13 cellular contexts compared by ENCODE assay signal in the genomic region with DNA sequence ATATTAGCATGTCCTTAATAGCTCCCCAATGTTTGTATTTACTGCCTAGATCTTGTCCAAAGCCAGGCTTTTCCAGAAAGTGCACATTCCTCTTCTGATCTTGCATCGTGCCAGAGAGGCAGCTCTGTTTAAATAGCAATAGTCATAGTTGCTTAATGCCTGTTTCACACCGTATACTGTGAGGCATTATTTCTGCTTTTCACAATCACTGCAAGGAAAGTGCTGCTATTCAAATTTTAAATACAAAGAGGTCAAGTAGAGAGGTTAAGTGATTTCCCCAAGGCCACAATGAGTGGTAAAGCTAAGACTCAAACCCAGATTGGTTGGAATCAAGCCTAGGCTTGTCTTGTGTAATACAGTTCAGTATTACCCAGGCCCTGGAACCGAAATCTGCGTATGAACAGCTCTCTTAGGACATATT.
DNase-seq lines count a peak whose midpoint lies in the region; ATAC-seq, FAIRE-seq and TF ChIP-seq lines count a peak whose summit lies in the region.
"Had no signal": no experiment of that assay in that cellular context is flagged by ENCODE, and none has a peak within 500 bp of the region (broad histone marks: within the 10 kb centered on the region; RNA-seq: fewer than 3 reads in every experiment).

No MANE protein-coding gene starts in this region.

- TF ChIP-seq CTCF in liver (IDR thresholded peaks at IDR 0.05; ENCODE audit: low read depth, low read length, missing input control) (no peak), HepG2 (CRISPR knock-in tag; IDR thresholded peaks at IDR 0.05) (no peak), chondrocyte (IDR thresholded peaks at IDR 0.05) (no peak)

- H3K9me3 Mint-ChIP-seq in chondrocyte (ENCODE audit: low read depth): peaks cover 14% of the 10 kb centered on the region

- no peak overlapping the region for H2BK12ac ChIP-seq in mesenchymal stem cell (ENCODE audit: low read length in 2 of 2)

- TF ChIP-seq EP300 in HepG2 (IDR thresholded peaks at IDR 0.05; ENCODE audit: low read depth in 2 of 2, low read length in 2 of 2) (no peak), HepG2 (CRISPR knock-in tag; IDR thresholded peaks at IDR 0.05; ENCODE audit: borderline replicate concordance) (no peak)

- no peaks in the 10 kb centered on the region for H3K4me1 ChIP-seq in liver (ENCODE audit: control insufficient read depth in 4 of 4, insufficient read depth in 4 of 4, low read length in 3 of 4)
- H3K4me1 ChIP-seq in HepG2 (ENCODE audit: insufficient read depth, low read length): no peaks in the 10 kb centered on the region
- H3K4me1 ChIP-seq in mesenchymal stem cell (ENCODE audit: control insufficient read depth, insufficient read depth, low read depth, low read length): peaks cover 4% of the 10 kb centered on the region

- H3K18ac ChIP-seq in mesenchymal stem cell (ENCODE audit: low read depth in 1 of 2, low read length in 2 of 2): peak overlapping the region in 1 of 2 experiments; percentile 16

- WGBS in liver: 59% methylated on average over 4 of the region's 4 CpGs
- 5% methylated on average over 4 of the region's 4 CpGs for WGBS in HepG2 (ENCODE audit: low lambda C conversion rate)
- 58% methylated on average over 4 of the region's 4 CpGs for WGBS in mesenchymal stem cell

- no peaks in the 10 kb centered on the region for H3K79me2 ChIP-seq in HepG2 (ENCODE audit: insufficient read depth, low read length)

- BruUV-seq in HepG2 (replicated peaks; lab: Mats Ljungman, UMichigan): no TSS peak

- TF ChIP-seq POLR2A in HepG2 (IDR thresholded peaks at IDR 0.05; ENCODE audit: insufficient read depth in 1 of 2, low read depth in 2 of 2, low read length in 2 of 2): no peak

- H3K36me3 ChIP-seq in liver (ENCODE audit: control insufficient read depth in 4 of 4, insufficient read depth in 3 of 4, low read depth in 1 of 4, low read length in 3 of 4) (no peaks in the 10 kb centered on the region), HepG2 (replicated peaks in 1 of 2; ENCODE audit: control insufficient read depth in 1 of 2, insufficient read depth in 2 of 2, low read length in 2 of 2) (no peaks in the 10 kb centered on the region), mesenchymal stem cell (ENCODE audit: control insufficient read depth in 1 of 2, insufficient read depth in 2 of 2, low read depth in 1 of 2, low read length in 2 of 2) (no peaks in the 10 kb centered on the region)

- DNase-seq in HepG2 (ENCODE audit: low spot score) (no peak), chondrocyte (ENCODE audit: low spot score) (no peak), mesenchymal stem cell (peak; percentile 85), ureter (ENCODE audit: low spot score) (peak; percentile 45), NCI-H774 (lab: John Stamatoyannopoulos, UW) (no peak)
- DNase-seq: H7, NCI-H510A, T-cell had no signal

- intact Hi-C loops in HepG2 (cut with micrococcal nuclease; ENCODE audit: unreplicated experiment): no loop called here

- H3K9ac ChIP-seq in liver (ENCODE audit: low read depth in 1 of 2, low read length in 2 of 2) (no peak overlapping the region), HepG2 (ENCODE audit: insufficient read depth, low read depth, low read length) (no peak overlapping the region), mesenchymal stem cell (ENCODE audit: low read length) (peak overlapping the region; percentile 45)

- POLR2A ChIA-PET in HepG2 (lab: Yijun Ruan, JAX): no interaction called here

- H3K4me3 ChIP-seq in liver (ENCODE audit: low read depth in 1 of 3, low read length in 3 of 3) (no peak overlapping the region), HepG2 (replicated peaks in 1 of 3; ENCODE audit: insufficient read depth in 1 of 3, low read depth in 2 of 3, low read length in 3 of 3) (no peak overlapping the region), mesenchymal stem cell (ENCODE audit: insufficient read depth in 1 of 2, low read depth in 1 of 2, low read length in 2 of 2) (no peak overlapping the region)

- no peaks in the 10 kb centered on the region for H3K79me1 ChIP-seq in mesenchymal stem cell (replicated peaks; ENCODE audit: low read length, poor library complexity, severe bottlenecking)

- H3K4me1 Mint-ChIP-seq in chondrocyte (ENCODE audit: low read depth): peaks cover 64% of the 10 kb centered on the region

- no peaks in the 10 kb centered on the region for H4K20me1 ChIP-seq in HepG2 (ENCODE audit: insufficient read depth, low read length)

- no peak overlapping the region for H2BK120ac ChIP-seq in mesenchymal stem cell (ENCODE audit: low read depth, low read length)

- no peak overlapping the region for H3K4ac ChIP-seq in mesenchymal stem cell (ENCODE audit: low read depth in 1 of 2, low read length in 2 of 2)

- H2AK5ac ChIP-seq in mesenchymal stem cell (ENCODE audit: low read length, severe bottlenecking): no peak overlapping the region

- H3K9me3 ChIP-seq in liver (ENCODE audit: control insufficient read depth in 4 of 4, low read length in 3 of 4): peaks cover 0 to 3% (median under 1%) of the 10 kb centered on the region in 4 donors
- peaks cover 7% of the 10 kb centered on the region; the same call in 1 of the 2 replicates for H3K9me3 ChIP-seq in HepG2 (ENCODE audit: low read length)
- peaks cover 16% of the 10 kb centered on the region for H3K9me3 ChIP-seq in mesenchymal stem cell (ENCODE audit: control insufficient read depth, low read length)

- no peaks in the 10 kb centered on the region for H3K27me3 Mint-ChIP-seq in chondrocyte (ENCODE audit: low read depth)
- H3K27me3 Mint-ChIP-seq: progenitor cell of endocrine pancreas, T-cell had no signal

- no peak overlapping the region for H4K8ac ChIP-seq in mesenchymal stem cell (ENCODE audit: low read length)

- no peak for FAIRE-seq in HepG2 (lab: Jason Lieb, UNC)
- FAIRE-seq: G401.6 had no signal

- H4K91ac ChIP-seq in mesenchymal stem cell (ENCODE audit: low read length): no peak overlapping the region

- no peaks in the 10 kb centered on the region for H3K27me3 ChIP-seq in liver (ENCODE audit: control insufficient read depth in 4 of 4, insufficient read depth in 4 of 4, low read length in 3 of 4)
- H3K27me3 ChIP-seq in HepG2 (ENCODE audit: control insufficient read depth in 1 of 2, insufficient read depth in 2 of 2, low read length in 2 of 2): no peaks in the 10 kb centered on the region; a peak in 1 of 5 replicates
- no peaks in the 10 kb centered on the region for H3K27me3 ChIP-seq in mesenchymal stem cell (ENCODE audit: control insufficient read depth in 1 of 2, insufficient read depth in 1 of 2, low read length in 2 of 2)

- no peak overlapping the region for H2BK5ac ChIP-seq in mesenchymal stem cell (ENCODE audit: low read depth, low read length, poor library complexity, severe bottlenecking)

- CTCF ChIA-PET in HepG2 (lab: Yijun Ruan, JAX; ENCODE audit: low intra/inter-chr PET ratio, low total read pairs): no interaction called here

- H3K23ac ChIP-seq in mesenchymal stem cell (ENCODE audit: low read length in 2 of 2): no peak overlapping the region

- ATAC-seq in HepG2: no peak
- no peak for ATAC-seq in GM21390 (IDR thresholded peaks at IDR 0.05; ENCODE audit: unreplicated experiment)
- no peak for ATAC-seq in GM18861 (IDR thresholded peaks at IDR 0.05; ENCODE audit: unreplicated experiment)
- ATAC-seq: T-cell had no signal

- H2AFZ ChIP-seq in HepG2 (ENCODE audit: low read length) (no peak overlapping the region), mesenchymal stem cell (ENCODE audit: low read depth, low read length) (no peak overlapping the region)

- in situ Hi-C loops in HepG2 (cut with HindIII; ENCODE audit: extremely low pct_ligation_motif_present, low pct_unique_long_range_greater_than_20kb): no loop called here

- TF ChIP-seq RAD21 in liver (IDR thresholded peaks at IDR 0.05) (peak in 1 of 2 donors; percentile 34), HepG2 (CRISPR knock-in tag; IDR thresholded peaks at IDR 0.05) (no peak)

- no peak overlapping the region for H3K4me3 Mint-ChIP-seq in chondrocyte (ENCODE audit: unreplicated experiment)

- H3K4me2 ChIP-seq in HepG2 (ENCODE audit: low read depth, low read length) (no peak overlapping the region), mesenchymal stem cell (ENCODE audit: low read length, poor library complexity, severe bottlenecking) (no peak overlapping the region)

- H3K14ac ChIP-seq in mesenchymal stem cell (ENCODE audit: low read length in 2 of 2): no peak overlapping the region

- H3K36me3 Mint-ChIP-seq in chondrocyte (ENCODE audit: low read depth): peaks cover 3% of the 10 kb centered on the region
- H3K36me3 Mint-ChIP-seq: T-cell had no signal

- H3K27ac Mint-ChIP-seq in chondrocyte (ENCODE audit: unreplicated experiment): peak overlapping the region; percentile 28
- H3K27ac Mint-ChIP-seq: progenitor cell of endocrine pancreas had no signal

- no peak overlapping the region for H2BK15ac ChIP-seq in mesenchymal stem cell (ENCODE audit: low read depth, poor library complexity, severe bottlenecking)

- peak overlapping the region in 1 of 2 donors; percentile 54 for H3K27ac ChIP-seq in liver (ENCODE audit: low read depth in 1 of 2, low read length in 2 of 2)
- no peak overlapping the region for H3K27ac ChIP-seq in HepG2 (ENCODE audit: extremely low read length, insufficient read depth, low read length)
- H3K27ac ChIP-seq in mesenchymal stem cell (ENCODE audit: low read length, poor library complexity, severe bottlenecking): no peak overlapping the region

TF ChIP-seq in liver, 16 proteins besides CTCF, POLR2A, EP300 and RAD21 (continues in another document):
- TF ChIP-seq FOXA1 (IDR thresholded peaks at IDR 0.05): no peak
- no peak for TF ChIP-seq JUND (IDR thresholded peaks at IDR 0.05)
- TF ChIP-seq HNF4A (conservative IDR thresholded peaks at IDR 0.05): no peak
- no peak for TF ChIP-seq NR2F2 (IDR thresholded peaks at IDR 0.05)
- TF ChIP-seq GABPA (IDR thresholded peaks at IDR 0.05 in 1 of 2, conservative IDR thresholded peaks at IDR 0.05 in 1 of 2): no peak
- TF ChIP-seq TAF1 (conservative IDR thresholded peaks at IDR 0.05): no peak

TF ChIP-seq in HepG2, 621 proteins besides CTCF, POLR2A, EP300 and RAD21:
- TF ChIP-seq ZNF34 (CRISPR knock-in tag; IDR thresholded peaks at IDR 0.05; ENCODE audit: borderline replicate concordance) (no peak), ZFYVE20 (CRISPR knock-in tag; IDR thresholded peaks at IDR 0.05; ENCODE audit: borderline replicate concordance, low read depth) (no peak)

Comparison
In these comparisons a context has a peak if more than half of its experiments do, and no peak if none do; other contexts are left out.
1. DNase-seq: peak in mesenchymal stem cell (single experiment) and ureter (single experiment); none in HepG2 (single experiment), chondrocyte (single experiment) and NCI-H774 (single experiment).